ENCODE assay signal across 8 cellular contexts in the genomic region with DNA sequence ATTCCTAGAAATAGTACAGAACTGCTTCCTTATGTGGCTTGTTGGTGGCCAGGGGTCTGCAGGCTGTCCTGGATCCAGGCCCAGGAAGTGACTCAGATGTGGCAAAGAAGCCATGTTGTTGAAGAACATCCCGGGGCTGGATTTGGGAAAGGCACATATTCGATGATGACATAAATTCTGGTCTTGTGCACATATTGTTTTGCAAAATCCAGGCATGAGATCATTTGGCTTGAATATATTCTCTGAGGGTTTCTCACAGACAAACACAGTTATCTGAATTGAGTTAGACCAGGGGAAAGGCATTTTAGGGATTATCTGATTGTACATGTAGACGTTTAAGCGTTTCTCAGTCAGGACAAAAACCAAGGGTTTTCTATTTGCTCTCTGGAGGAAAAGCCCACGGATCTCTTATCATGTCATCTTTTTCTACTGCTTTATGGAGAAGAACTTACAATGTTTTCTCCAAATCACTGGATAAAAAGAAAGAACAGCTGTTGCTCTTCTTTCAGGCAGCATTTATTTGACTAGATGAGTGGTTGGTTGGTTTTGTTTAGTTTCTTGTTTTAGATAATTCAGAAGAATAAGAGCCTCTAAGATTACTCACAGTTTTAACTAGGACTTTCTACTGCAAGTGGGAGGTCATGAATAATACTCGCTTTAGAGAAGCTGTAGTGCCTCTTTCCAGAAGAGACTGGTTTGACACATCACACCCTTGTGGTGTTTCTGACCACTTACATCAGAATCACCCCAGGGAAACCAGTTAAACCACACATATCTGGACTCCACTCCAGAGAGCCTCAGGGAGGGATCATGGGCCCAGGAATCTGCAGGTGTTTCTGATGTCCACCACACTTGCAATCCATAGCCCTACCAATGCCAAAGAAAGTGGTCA. TPM values are rescaled to one million over a fixed set of nuclear protein-coding genes. Genes with fewer than 3 reads are reported as not detected.
A peak's percentile ranks its signal among the peaks of the same experiment; 100 is the strongest.
DNase-seq lines count a peak whose midpoint lies in the region; ATAC-seq and TF ChIP-seq lines count a peak whose summit lies in the region.

No MANE protein-coding gene starts in this region.

- POLR2A ChIA-PET in GM10248 (lab: Yijun Ruan, JAX): no interaction called here

- peak; percentile 96 for ATAC-seq in sciatic nerve
- ATAC-seq in activated naive CD8-positive, alpha-beta T cell treated with anti-CD3 and anti-CD28 coated beads, Interleukin-2, amount 50 U/mL, for 24 hours: no peak

- H3K9me3 Mint-ChIP-seq in activated CD4-positive, alpha-beta T cell treated with anti-CD3 and anti-CD28 coated beads, Interleukin-2, amount 10 ng/mL, durations not matched to agents 24 days and 14 days: no peaks in the 10 kb centered on the region
- H3K9me3 Mint-ChIP-seq in activated naive CD4-positive, alpha-beta T cell treated with anti-CD3 and anti-CD28 coated beads, Interleukin-2, amount 10 ng/mL, durations not matched to agents 7 days and 5 days: no peaks in the 10 kb centered on the region
- H3K9me3 Mint-ChIP-seq in activated naive CD8-positive, alpha-beta T cell treated with anti-CD3 and anti-CD28 coated beads, Interleukin-2, amount 50 U/mL, for 24 hours: no peaks in the 10 kb centered on the region

- CTCF ChIA-PET in GM10248 (lab: Yijun Ruan, JAX): interaction anchor here (0.8 to 1.5 kb wide), 3 partner anchors 12 to 83 kb away, joined by 3 to 4 read pairs (median 3); no protein-coding TSS in a partner anchor
- CTCF ChIA-PET in activated naive CD4-positive, alpha-beta T cell treated with anti-CD3 and anti-CD28 coated beads, Interleukin-2, amount 10 ng/mL, durations not matched to agents 7 days and 5 days (lab: Charles Lee): no interaction called here

- H3K36me3 Mint-ChIP-seq in activated CD4-positive, alpha-beta T cell treated with anti-CD3 and anti-CD28 coated beads, Interleukin-2, amount 10 ng/mL, durations not matched to agents 24 days and 14 days (ENCODE audit: low read depth): no peaks in the 10 kb centered on the region
- no peaks in the 10 kb centered on the region for H3K36me3 Mint-ChIP-seq in activated naive CD4-positive, alpha-beta T cell treated with anti-CD3 and anti-CD28 coated beads, Interleukin-2, amount 10 ng/mL, durations not matched to agents 7 days and 5 days
- no peaks in the 10 kb centered on the region for H3K36me3 Mint-ChIP-seq in activated naive CD8-positive, alpha-beta T cell treated with anti-CD3 and anti-CD28 coated beads, Interleukin-2, amount 50 U/mL, for 24 hours (ENCODE audit: low read depth)

- no peak overlapping the region for H3K27ac Mint-ChIP-seq in activated CD4-positive, alpha-beta T cell treated with anti-CD3 and anti-CD28 coated beads, Interleukin-2, amount 10 ng/mL, durations not matched to agents 24 days and 14 days
- H3K27ac Mint-ChIP-seq in activated naive CD4-positive, alpha-beta T cell treated with anti-CD3 and anti-CD28 coated beads, Interleukin-2, amount 10 ng/mL, durations not matched to agents 7 days and 5 days: no peak overlapping the region
- H3K27ac Mint-ChIP-seq in activated naive CD8-positive, alpha-beta T cell treated with anti-CD3 and anti-CD28 coated beads, Interleukin-2, amount 50 U/mL, for 24 hours: no peak overlapping the region

- no peaks in the 10 kb centered on the region for H3K9me3 ChIP-seq in MG63

- H3K36me3 ChIP-seq in MG63: no peaks in the 10 kb centered on the region

- peaks cover 6% of the 10 kb centered on the region for H3K27me3 Mint-ChIP-seq in activated CD4-positive, alpha-beta T cell treated with anti-CD3 and anti-CD28 coated beads, Interleukin-2, amount 10 ng/mL, durations not matched to agents 24 days and 14 days
- H3K27me3 Mint-ChIP-seq in activated naive CD4-positive, alpha-beta T cell treated with anti-CD3 and anti-CD28 coated beads, Interleukin-2, amount 10 ng/mL, durations not matched to agents 7 days and 5 days: peaks cover 9% of the 10 kb centered on the region
- H3K27me3 Mint-ChIP-seq in activated naive CD8-positive, alpha-beta T cell treated with anti-CD3 and anti-CD28 coated beads, Interleukin-2, amount 50 U/mL, for 24 hours: peaks cover 9% of the 10 kb centered on the region

- H3K4me3 ChIP-seq in MG63: no peak overlapping the region

- DNase-seq in GM10248 (ENCODE audit: extremely low spot score) (peak; percentile 48), MG63 (peak; percentile 89), erythroblast (lab: John Stamatoyannopoulos, UW) (peak; percentile 19 to 61), sciatic nerve (ENCODE audit: low spot score) (peak; percentile 72), NCI-H1092 treated with DMSO at 0.1 percent for 48 hours (lab: John Stamatoyannopoulos, UW) (no peak)
- DNase-seq in activated CD4-positive, alpha-beta T cell treated with anti-CD3 and anti-CD28 coated beads, Interleukin-2, amount 10 ng/mL, durations not matched to agents 24 days and 14 days: no peak
- DNase-seq in activated naive CD4-positive, alpha-beta T cell treated with anti-CD3 and anti-CD28 coated beads, Interleukin-2, amount 10 ng/mL, durations not matched to agents 7 days and 5 days: no peak
- DNase-seq in activated naive CD8-positive, alpha-beta T cell treated with anti-CD3 and anti-CD28 coated beads, Interleukin-2, amount 50 U/mL, for 24 hours: no peak

- no peak for TF ChIP-seq CTCF in GM10248 (IDR thresholded peaks at IDR 0.05; ENCODE audit: control extremely low read depth, extremely low read depth, low read depth, missing control alignments)

- no peak overlapping the region for H3K4me3 Mint-ChIP-seq in activated CD4-positive, alpha-beta T cell treated with anti-CD3 and anti-CD28 coated beads, Interleukin-2, amount 10 ng/mL, durations not matched to agents 24 days and 14 days
- H3K4me3 Mint-ChIP-seq in activated naive CD4-positive, alpha-beta T cell treated with anti-CD3 and anti-CD28 coated beads, Interleukin-2, amount 10 ng/mL, durations not matched to agents 7 days and 5 days: no peak overlapping the region
- no peak overlapping the region for H3K4me3 Mint-ChIP-seq in activated naive CD8-positive, alpha-beta T cell treated with anti-CD3 and anti-CD28 coated beads, Interleukin-2, amount 50 U/mL, for 24 hours

- intact Hi-C loops in sciatic nerve (cut with DNase I): no loop called here
- intact Hi-C loops in activated CD4-positive, alpha-beta T cell treated with anti-CD3 and anti-CD28 coated beads, Interleukin-2, amount 10 ng/mL, durations not matched to agents 24 days and 14 days (cut with micrococcal nuclease): no loop called here

- no peaks in the 10 kb centered on the region for H3K27me3 ChIP-seq in MG63

- H3K4me1 Mint-ChIP-seq in activated CD4-positive, alpha-beta T cell treated with anti-CD3 and anti-CD28 coated beads, Interleukin-2, amount 10 ng/mL, durations not matched to agents 24 days and 14 days: no peaks in the 10 kb centered on the region
- no peaks in the 10 kb centered on the region for H3K4me1 Mint-ChIP-seq in activated naive CD4-positive, alpha-beta T cell treated with anti-CD3 and anti-CD28 coated beads, Interleukin-2, amount 10 ng/mL, durations not matched to agents 7 days and 5 days
- H3K4me1 Mint-ChIP-seq in activated naive CD8-positive, alpha-beta T cell treated with anti-CD3 and anti-CD28 coated beads, Interleukin-2, amount 50 U/mL, for 24 hours: no peaks in the 10 kb centered on the region

- no peak for TF ChIP-seq POLR2A in erythroblast (IDR thresholded peaks at IDR 0.05; ENCODE audit: low read length)

RNA-seq across cellular contexts. Expression of a gene that starts 29.5 kb away (rescaled TPM):
- 14.0 and 15.3 TPM in 2 replicates for total RNA-seq in MG63 (2014; rRNA removed; shearing (Covaris generic); ENCODE audit: low replicate concordance)
- total RNA-seq in sciatic nerve: 33.4 TPM
- 0.05 and 0.30 TPM in 2 replicates for total RNA-seq in activated CD4-positive, alpha-beta T cell treated with anti-CD3 and anti-CD28 coated beads, Interleukin-2, amount 10 ng/mL, durations not matched to agents 24 days and 14 days

Comparison
In these comparisons a context has a peak if more than half of its experiments do, and no peak if none do; other contexts are left out.
1. DNase-seq: peak in GM10248 (single experiment), MG63 (single experiment), erythroblast (2 of 2) and sciatic nerve (single experiment); none in activated CD4-positive, alpha-beta T cell treated with anti-CD3 and anti-CD28 coated beads, Interleukin-2, amount 10 ng/mL, durations not matched to agents 24 days and 14 days (single experiment), activated naive CD4-positive, alpha-beta T cell treated with anti-CD3 and anti-CD28 coated beads, Interleukin-2, amount 10 ng/mL, durations not matched to agents 7 days and 5 days (single experiment), NCI-H1092 treated with DMSO at 0.1 percent for 48 hours (single experiment) and activated naive CD8-positive, alpha-beta T cell treated with anti-CD3 and anti-CD28 coated beads, Interleukin-2, amount 50 U/mL, for 24 hours (single experiment).
2. RNA of a gene that starts 29.5 kb away (total RNA-seq): 33.4 TPM in sciatic nerve (single experiment) and 14.0 to 15.3 TPM in MG63; 0.05 to 0.30 TPM in activated CD4-positive, alpha-beta T cell treated with anti-CD3 and anti-CD28 coated beads, Interleukin-2, amount 10 ng/mL, durations not matched to agents 24 days and 14 days; every median in the first group is over 10 times any median in the second.